22 cellular contexts compared by ENCODE assay signal in the genomic region with DNA sequence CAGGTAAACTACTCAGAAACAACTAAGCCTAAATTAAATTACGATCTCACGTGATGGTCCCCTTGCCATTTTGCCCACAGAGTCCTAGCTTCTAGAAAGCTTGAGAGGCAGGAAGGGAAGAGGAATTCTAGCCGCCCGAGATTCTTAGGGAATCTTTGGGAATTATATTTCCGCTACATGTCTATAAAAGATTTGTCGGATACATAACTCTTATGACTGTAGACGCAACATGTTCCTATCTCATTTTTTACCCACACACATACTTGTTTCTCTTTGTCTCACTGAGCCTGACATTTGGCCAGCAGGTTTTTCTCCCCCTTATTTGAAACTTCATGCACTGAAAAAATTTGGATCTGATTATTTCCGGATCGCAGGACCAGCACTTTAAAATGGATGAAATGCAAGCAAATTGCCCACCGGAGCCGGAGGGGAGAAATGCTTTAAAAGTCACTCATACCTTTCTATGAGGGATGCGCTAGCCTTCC. TPM values are rescaled to one million over a fixed set of nuclear protein-coding genes. Genes with fewer than 3 reads are reported as not detected.
DNase-seq lines count a peak whose midpoint lies in the region; ATAC-seq and TF ChIP-seq lines count a peak whose summit lies in the region.
"Had no signal": no experiment of that assay in that cellular context is flagged by ENCODE, and none has a peak within 500 bp of the region (broad histone marks: within the 10 kb centered on the region; RNA-seq: fewer than 3 reads in every experiment).

No MANE protein-coding gene starts in this region.

- in situ Hi-C loops in ACHN (cut with HindIII; ENCODE audit: low pct_ligation_motif_present, low pct_unique_long_range_greater_than_20kb, low sequenced_read_pairs), result no loop called here

- no peak for TF ChIP-seq POLR2A in thyroid gland (IDR thresholded peaks at IDR 0.05)

- H3K9me3 ChIP-seq in HEK293 (ENCODE audit: control insufficient read depth, insufficient read depth, low read depth, low read length) (no peaks in the 10 kb centered on the region), thyroid gland (no peaks in the 10 kb centered on the region)
- H3K9me3 ChIP-seq: A549, heart right ventricle, left lung, psoas muscle, spleen, upper lobe of right lung had no signal

- H3K9me3 Mint-ChIP-seq in nephron, result no peaks in the 10 kb centered on the region
- H3K9me3 Mint-ChIP-seq: activated naive CD8-positive, alpha-beta T cell treated with anti-CD3 and anti-CD28 coated beads for 36 hours; activated T-helper 1 cell treated with anti-CD3 and anti-CD28 coated beads, Interleukin-12 subunit alpha, Interleukin-12 subunit beta, Interleukin-2, Interleukin-4 antibody, amounts not matched to agents 30 ng/mL and 10 ng/mL and 1 ng/mL, durations not matched to agents 14 hours and 24 hours and 36 hours had no signal

- POLR2A ChIA-PET in HEK293 (lab: Yijun Ruan, JAX), result no interaction called here

- CTCF ChIA-PET in HEK293 (lab: Yijun Ruan, JAX), result interaction anchor here (1.5 to 1.7 kb wide), 2 partner anchors 18 to 20 kb away, joined by 3 to 8 read pairs; no protein-coding TSS in a partner anchor

- no peak overlapping the region for H3K4me3 ChIP-seq in HEK293 (ENCODE audit: low read depth, low read length)
- no peak overlapping the region for H3K4me3 ChIP-seq in thyroid gland (replicated peaks in 1 of 3)
- H3K4me3 ChIP-seq: A549, heart right ventricle, left lung, psoas muscle, spleen, upper lobe of right lung had no signal

- H3K4me3 Mint-ChIP-seq in nephron, result no peak overlapping the region
- H3K4me3 Mint-ChIP-seq: activated naive CD8-positive, alpha-beta T cell treated with anti-CD3 and anti-CD28 coated beads for 36 hours; activated T-helper 1 cell treated with anti-CD3 and anti-CD28 coated beads, Interleukin-12 subunit alpha, Interleukin-12 subunit beta, Interleukin-2, Interleukin-4 antibody, amounts not matched to agents 30 ng/mL and 10 ng/mL and 1 ng/mL, durations not matched to agents 14 hours and 24 hours and 36 hours; CD4-positive, CD25-positive, alpha-beta regulatory T cell had no signal

- DNase-seq in ACHN (peak; percentile 31), astrocyte of the hippocampus (ENCODE audit: low read depth, low spot score) (peak; percentile 52), HuH-7.5 (ENCODE audit: low spot score) (no peak), thyroid gland (no peak)
- no peak for DNase-seq in activated naive CD4-positive, alpha-beta T cell (lab: John Stamatoyannopoulos, UW)
- DNase-seq: activated naive CD8-positive, alpha-beta T cell treated with anti-CD3 and anti-CD28 coated beads for 36 hours; CD4-positive, CD25-positive, alpha-beta regulatory T cell; heart right ventricle; left lung; midbrain; NCI-H1092 treated with DMSO at 0.1 percent for 48 hours; NCI-H2029 treated with DMSO at 0.1 percent for 48 hours; NCI-H446; psoas muscle; spleen; stimulated activated CD4-positive, alpha-beta T cell treated with anti-CD3 and anti-CD28 coated beads, Interleukin-4, amount 100 ng/mL, for 4 hours; upper lobe of right lung had no signal

- ATAC-seq in GM19035 (IDR thresholded peaks at IDR 0.05; ENCODE audit: unreplicated experiment), result no peak
- ATAC-seq: A549, heart right ventricle, left lung, psoas muscle, upper lobe of right lung had no signal

- no peaks in the 10 kb centered on the region for H3K36me3 Mint-ChIP-seq in nephron (ENCODE audit: low read depth)
- H3K36me3 Mint-ChIP-seq: activated naive CD8-positive, alpha-beta T cell treated with anti-CD3 and anti-CD28 coated beads for 36 hours; CD4-positive, CD25-positive, alpha-beta regulatory T cell had no signal

- H3K36me3 ChIP-seq in HEK293 (ENCODE audit: control insufficient read depth in 2 of 2, insufficient read depth in 1 of 2, low read length in 2 of 2), result no peaks in the 10 kb centered on the region
- H3K36me3 ChIP-seq in thyroid gland, result no peaks in the 10 kb centered on the region
- H3K36me3 ChIP-seq: heart right ventricle, left lung, spleen, upper lobe of right lung had no signal

- peak overlapping the region; percentile 31; the same call in 1 of the 2 replicates for H3K27ac ChIP-seq in HEK293 (ENCODE audit: extremely low read depth, low read depth, low read length)
- no peak overlapping the region for H3K27ac ChIP-seq in thyroid gland
- H3K27ac ChIP-seq: A549, heart right ventricle, left lung, psoas muscle, spleen, upper lobe of right lung had no signal

- H3K27me3 ChIP-seq in thyroid gland, result no peaks in the 10 kb centered on the region

- peaks cover 26% of the 10 kb centered on the region for H3K4me1 ChIP-seq in HEK293 (ENCODE audit: control insufficient read depth, insufficient read depth, low read length)
- H3K4me1 ChIP-seq in thyroid gland, result peaks cover 7 to 10% of the 10 kb centered on the region in 2 donors

- intact Hi-C loops in thyroid gland (cut with DNase I), result no loop called here

- TF ChIP-seq CTCF in HEK293 (tag by site-specific recombination; IDR thresholded peaks at IDR 0.05) (no peak), nephron (IDR thresholded peaks at IDR 0.05; ENCODE audit: unreplicated experiment in 3 of 3) (no peak), thyroid gland (IDR thresholded peaks at IDR 0.05) (no peak)

- H3K27ac Mint-ChIP-seq in nephron, result peak overlapping the region in 2 of 3 experiments; percentile 27 to 53
- H3K27ac Mint-ChIP-seq: activated naive CD8-positive, alpha-beta T cell treated with anti-CD3 and anti-CD28 coated beads for 36 hours; activated T-helper 1 cell treated with anti-CD3 and anti-CD28 coated beads, Interleukin-12 subunit alpha, Interleukin-12 subunit beta, Interleukin-2, Interleukin-4 antibody, amounts not matched to agents 30 ng/mL and 10 ng/mL and 1 ng/mL, durations not matched to agents 14 hours and 24 hours and 36 hours had no signal

- peaks cover 82% of the 10 kb centered on the region for H3K27me3 Mint-ChIP-seq in nephron (ENCODE audit: low read depth)

- peaks cover 53% of the 10 kb centered on the region for H3K4me1 Mint-ChIP-seq in nephron
- H3K4me1 Mint-ChIP-seq: activated naive CD8-positive, alpha-beta T cell treated with anti-CD3 and anti-CD28 coated beads for 36 hours had no signal

- 92 to 95% methylated on average over 12 of the region's 12 CpGs for WGBS in thyroid gland, 2 donors

TF ChIP-seq in HEK293, 187 proteins besides CTCF, POLR2A, EP300 and RAD21:
- TF ChIP-seq IKZF3 (tag by site-specific recombination; IDR thresholded peaks at IDR 0.05), result peak; percentile 88
- TF ChIP-seq OSR2 (tag by site-specific recombination; IDR thresholded peaks at IDR 0.05), result no peak
- TF ChIP-seq ZNF19 (tag by site-specific recombination; IDR thresholded peaks at IDR 0.05; ENCODE audit: low read depth), result no peak
- TF ChIP-seq GFI1B (tag by site-specific recombination; IDR thresholded peaks at IDR 0.05), result 0 out of 2 replicates have a peak, but pooled peaks have one; percentile 6
- TF ChIP-seq KLF1 (tag by site-specific recombination; IDR thresholded peaks at IDR 0.05), result no peak
- TF ChIP-seq SCRT2 (tag by site-specific recombination; IDR thresholded peaks at IDR 0.05), result peak; percentile 86
- TF ChIP-seq, protein P1, sequence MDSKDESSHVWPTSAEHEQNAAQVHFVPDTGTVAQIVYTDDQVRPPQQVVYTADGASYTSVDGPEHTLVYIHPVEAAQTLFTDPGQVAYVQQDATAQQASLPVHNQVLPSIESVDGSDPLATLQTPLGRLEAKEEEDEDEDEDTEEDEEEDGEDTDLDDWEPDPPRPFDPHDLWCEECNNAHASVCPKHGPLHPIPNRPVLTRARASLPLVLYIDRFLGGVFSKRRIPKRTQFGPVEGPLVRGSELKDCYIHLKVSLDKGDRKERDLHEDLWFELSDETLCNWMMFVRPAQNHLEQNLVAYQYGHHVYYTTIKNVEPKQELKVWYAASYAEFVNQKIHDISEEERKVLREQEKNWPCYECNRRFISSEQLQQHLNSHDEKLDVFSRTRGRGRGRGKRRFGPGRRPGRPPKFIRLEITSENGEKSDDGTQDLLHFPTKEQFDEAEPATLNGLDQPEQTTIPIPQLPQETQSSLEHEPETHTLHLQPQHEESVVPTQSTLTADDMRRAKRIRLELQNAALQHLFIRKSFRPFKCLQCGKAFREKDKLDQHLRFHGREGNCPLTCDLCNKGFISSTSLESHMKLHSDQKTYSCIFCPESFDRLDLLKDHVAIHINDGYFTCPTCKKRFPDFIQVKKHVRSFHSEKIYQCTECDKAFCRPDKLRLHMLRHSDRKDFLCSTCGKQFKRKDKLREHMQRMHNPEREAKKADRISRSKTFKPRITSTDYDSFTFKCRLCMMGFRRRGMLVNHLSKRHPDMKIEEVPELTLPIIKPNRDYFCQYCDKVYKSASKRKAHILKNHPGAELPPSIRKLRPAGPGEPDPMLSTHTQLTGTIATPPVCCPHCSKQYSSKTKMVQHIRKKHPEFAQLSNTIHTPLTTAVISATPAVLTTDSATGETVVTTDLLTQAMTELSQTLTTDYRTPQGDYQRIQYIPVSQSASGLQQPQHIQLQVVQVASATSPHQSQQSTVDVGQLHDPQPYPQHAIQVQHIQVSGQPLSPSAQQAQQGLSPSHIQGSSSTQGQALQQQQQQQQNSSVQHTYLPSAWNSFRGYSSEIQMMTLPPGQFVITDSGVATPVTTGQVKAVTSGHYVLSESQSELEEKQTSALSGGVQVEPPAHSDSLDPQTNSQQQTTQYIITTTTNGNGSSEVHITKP (tag by site-specific recombination; IDR thresholded peaks at IDR 0.05), result peak; percentile 81
- no peak for TF ChIP-seq ZNF561 (tag by site-specific recombination; IDR thresholded peaks at IDR 0.05; ENCODE audit: borderline replicate concordance)
- no peak for TF ChIP-seq HOXC10 (CRISPR knock-in tag; IDR thresholded peaks at IDR 0.05)

RNA-seq across cellular contexts. Expression of a gene that starts 5.5 kb away (rescaled TPM):
- under 1 TPM in 1 of 4 donors, not detected in 3; 0.29 TPM for total RNA-seq in thyroid gland
- total RNA-seq: CD4-positive, CD25-positive, alpha-beta regulatory T cell; left lung had no signal

Comparison
In these comparisons a context has a peak if more than half of its experiments do, and no peak if none do; other contexts are left out.
1. DNase-seq: peak in ACHN (single experiment) and astrocyte of the hippocampus (single experiment); none in HuH-7.5 (single experiment), thyroid gland (0 of 2) and activated naive CD4-positive, alpha-beta T cell (0 of 4).